In the genomic region with DNA sequence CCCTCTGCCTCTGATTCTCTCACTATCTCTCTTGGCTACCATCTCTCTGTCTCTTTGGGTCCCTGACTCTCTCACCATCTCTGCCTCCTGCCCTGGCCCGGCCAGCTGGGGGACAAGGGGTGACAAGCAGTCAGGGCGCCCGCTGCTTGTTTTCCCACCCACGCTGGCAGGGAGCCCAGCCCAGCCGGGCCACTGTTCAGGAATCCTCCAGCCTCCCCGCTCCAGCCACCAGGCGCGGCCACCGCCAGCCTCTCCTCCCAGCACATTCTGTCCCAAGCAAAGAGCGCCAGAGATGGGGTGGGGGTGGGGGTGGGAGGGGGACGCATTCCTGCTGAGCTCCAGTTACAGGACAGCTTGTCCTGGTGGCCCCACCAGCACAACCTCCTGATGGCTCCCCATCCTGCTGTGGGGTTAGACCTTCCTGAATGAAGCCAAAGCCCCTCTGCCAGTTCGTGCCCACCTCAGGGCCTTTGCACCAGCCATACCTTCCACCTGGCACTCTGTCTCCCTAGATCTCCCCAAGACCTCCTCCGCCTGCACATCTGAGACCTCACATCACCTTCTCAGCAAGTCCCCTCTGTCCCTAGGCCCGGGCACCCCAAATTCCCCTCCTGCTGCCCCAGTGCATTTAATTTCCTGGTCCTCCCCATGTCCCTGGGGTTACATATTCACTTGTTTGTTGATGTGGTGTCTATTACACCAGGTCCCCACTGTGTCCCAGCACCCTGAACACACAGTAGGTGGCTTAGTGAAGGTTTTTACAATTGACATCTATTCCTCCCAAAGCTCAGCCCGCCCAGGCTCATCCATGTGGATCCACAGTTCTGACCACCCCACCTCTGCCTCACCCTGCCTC, we compare ENCODE assay signal across 8 cellular contexts. TPM values are rescaled to one million over a fixed set of nuclear protein-coding genes. Genes with fewer than 3 reads are reported as not detected.
DNase-seq lines count a peak whose midpoint lies in the region; ATAC-seq and TF ChIP-seq lines count a peak whose summit lies in the region.

No MANE protein-coding gene starts in this region.

- ATAC-seq in HG03460 (IDR thresholded peaks at IDR 0.05; ENCODE audit: unreplicated experiment) (no peak), HG03097 (IDR thresholded peaks at IDR 0.05; ENCODE audit: low FRiP score, unreplicated experiment) (no peak)

- peaks cover 58% of the 10 kb centered on the region for H3K4me1 Mint-ChIP-seq in activated naive CD8-positive, alpha-beta T cell treated with anti-CD3 and anti-CD28 coated beads for 36 hours

- H3K9me3 Mint-ChIP-seq in activated naive CD8-positive, alpha-beta T cell treated with anti-CD3 and anti-CD28 coated beads for 36 hours, result no peaks in the 10 kb centered on the region

- TF ChIP-seq CTCF in hepatocyte (IDR thresholded peaks at IDR 0.05; ENCODE audit: poor library complexity), result no peak

- in situ Hi-C loops in GM23248 (cut with MboI), result no loop called here

- no peaks in the 10 kb centered on the region for H3K27me3 ChIP-seq in GM23248 (replicated peaks; ENCODE audit: insufficient read depth)
- no peaks in the 10 kb centered on the region for H3K27me3 ChIP-seq in hepatocyte

- peak overlapping the region; percentile 42 for H3K4me2 ChIP-seq in GM23248 (ENCODE audit: unreplicated experiment)
- no peak overlapping the region for H3K4me2 ChIP-seq in hepatocyte

- no peaks in the 10 kb centered on the region for H3K27me3 Mint-ChIP-seq in activated naive CD8-positive, alpha-beta T cell treated with anti-CD3 and anti-CD28 coated beads for 36 hours

- H3K79me2 ChIP-seq in GM23248 (ENCODE audit: insufficient read depth) (no peaks in the 10 kb centered on the region), hepatocyte (no peaks in the 10 kb centered on the region)

- peaks cover 5% of the 10 kb centered on the region for H3K36me3 Mint-ChIP-seq in activated naive CD8-positive, alpha-beta T cell treated with anti-CD3 and anti-CD28 coated beads for 36 hours

- H3K4me3 Mint-ChIP-seq in activated naive CD8-positive, alpha-beta T cell treated with anti-CD3 and anti-CD28 coated beads for 36 hours, result no peak overlapping the region

- H3K27ac Mint-ChIP-seq in activated naive CD8-positive, alpha-beta T cell treated with anti-CD3 and anti-CD28 coated beads for 36 hours, result peak overlapping the region; percentile 91

- peak; percentile 80 for DNase-seq in GM23248
- no peak for DNase-seq in activated naive CD8-positive, alpha-beta T cell treated with anti-CD3 and anti-CD28 coated beads for 36 hours
- DNase-seq in hepatocyte (ENCODE audit: low spot score), result peak; percentile 49
- no peak for DNase-seq in SKM-1 (lab: John Stamatoyannopoulos, UW; ENCODE audit: unreplicated experiment)
- DNase-seq in cerebellum (ENCODE audit: low spot score), result no peak

- 25% methylated on average over 14 to 15 of the region's 15 CpGs for WGBS in GM23248 (ENCODE audit: low coverage in 1 of 2, low lambda C conversion rate in 2 of 2, missing lambda C conversion rate in 2 of 2), 2 experiments
- 76% methylated on average over 14 of the region's 15 CpGs for WGBS in hepatocyte (ENCODE audit: low lambda C conversion rate, missing lambda C conversion rate)

- no peak overlapping the region for H3K4me3 ChIP-seq in GM23248
- no peak overlapping the region for H3K4me3 ChIP-seq in hepatocyte
- H3K4me3 ChIP-seq in skin epidermis, result no peak overlapping the region

- H3K9me2 ChIP-seq in GM23248 (ENCODE audit: insufficient read depth), result no peaks in the 10 kb centered on the region
- H3K9me2 ChIP-seq in hepatocyte (replicated peaks; ENCODE audit: insufficient read depth), result no peaks in the 10 kb centered on the region

- H2AFZ ChIP-seq in GM23248 (peak overlapping the region; percentile 67), hepatocyte (no peak overlapping the region)

- H3K4me1 ChIP-seq in GM23248 (ENCODE audit: insufficient read depth) (peaks cover 23% of the 10 kb centered on the region), hepatocyte (ENCODE audit: insufficient read depth) (no peaks in the 10 kb centered on the region)

- H3K9me3 ChIP-seq in GM23248 (ENCODE audit: low read depth), result no peaks in the 10 kb centered on the region
- no peaks in the 10 kb centered on the region for H3K9me3 ChIP-seq in hepatocyte (ENCODE audit: low read depth)

- H3K36me3 ChIP-seq in GM23248 (ENCODE audit: low read depth), result no peaks in the 10 kb centered on the region; the same call in 1 of the 2 replicates
- H3K36me3 ChIP-seq in hepatocyte (replicated peaks; ENCODE audit: insufficient read depth, low read depth), result no peaks in the 10 kb centered on the region

- no peak overlapping the region for H3K9ac ChIP-seq in GM23248

- no peaks in the 10 kb centered on the region for H4K20me1 ChIP-seq in GM23248 (ENCODE audit: insufficient read depth)
- no peaks in the 10 kb centered on the region for H4K20me1 ChIP-seq in hepatocyte (ENCODE audit: insufficient read depth, poor library complexity, severe bottlenecking)

- H3K27ac ChIP-seq in GM23248 (no peak overlapping the region), hepatocyte (no peak overlapping the region), skin epidermis (peak overlapping the region in 20 of 21 experiments; percentile 25 to 97 (median 82))

- H3F3A ChIP-seq in GM23248 (ENCODE audit: insufficient read depth), result 0 out of 2 replicates have a peak, but pooled peaks cover 3% of the 10 kb centered on the region

RNA-seq across cellular contexts. Expression of gene ARRDC2, which starts 12.5 kb away (rescaled TPM):
- total RNA-seq in GM23248 (2014; rRNA removed; shearing (Covaris generic)), result 15.9 and 19.7 TPM in 2 replicates
- polyA plus RNA-seq in GM23248 (2016; fragmentation: Nextera tagmentation; extraction: Ambion mirVana), result 5.4 and 5.7 TPM in 2 replicates
- 10 to 100 TPM; 20.1 to 20.6 TPM for total RNA-seq in activated naive CD8-positive, alpha-beta T cell treated with anti-CD3 and anti-CD28 coated beads for 36 hours
- 4.5 and 5.5 TPM in 2 replicates for total RNA-seq in hepatocyte
- polyA plus RNA-seq in hepatocyte, result 3.9 and 7.4 TPM in 2 replicates
- total RNA-seq in cerebellum, result 5.6 TPM

RNA-seq across cellular contexts. Expression of gene KCNN1, which starts 53.5 kb away (rescaled TPM):
- total RNA-seq in GM23248 (2014; rRNA removed; shearing (Covaris generic)), result not detected in 2 replicates
- polyA plus RNA-seq in GM23248 (2016; fragmentation: Nextera tagmentation; extraction: Ambion mirVana) (not detected in 2 replicates), hepatocyte (3.2 and 3.3 TPM in 2 replicates)
- under 1 TPM in 1 of 2 experiments, not detected in 1; 0.34 TPM for total RNA-seq in activated naive CD8-positive, alpha-beta T cell treated with anti-CD3 and anti-CD28 coated beads for 36 hours
- total RNA-seq in hepatocyte (2.4 and 3.3 TPM in 2 replicates), cerebellum (10.9 TPM)

Comparison
In these comparisons a context has a peak if more than half of its experiments do, and no peak if none do; other contexts are left out.
1. DNase-seq: peak in GM23248 (single experiment) and hepatocyte (single experiment); none in activated naive CD8-positive, alpha-beta T cell treated with anti-CD3 and anti-CD28 coated beads for 36 hours (single experiment), SKM-1 (single experiment) and cerebellum (single experiment).
2. H3K27ac ChIP-seq: peak in skin epidermis (20 of 21); none in GM23248 (single experiment) and hepatocyte (single experiment).